Comparison of ENCODE assay signal across 1 cellular context in the genomic region with DNA sequence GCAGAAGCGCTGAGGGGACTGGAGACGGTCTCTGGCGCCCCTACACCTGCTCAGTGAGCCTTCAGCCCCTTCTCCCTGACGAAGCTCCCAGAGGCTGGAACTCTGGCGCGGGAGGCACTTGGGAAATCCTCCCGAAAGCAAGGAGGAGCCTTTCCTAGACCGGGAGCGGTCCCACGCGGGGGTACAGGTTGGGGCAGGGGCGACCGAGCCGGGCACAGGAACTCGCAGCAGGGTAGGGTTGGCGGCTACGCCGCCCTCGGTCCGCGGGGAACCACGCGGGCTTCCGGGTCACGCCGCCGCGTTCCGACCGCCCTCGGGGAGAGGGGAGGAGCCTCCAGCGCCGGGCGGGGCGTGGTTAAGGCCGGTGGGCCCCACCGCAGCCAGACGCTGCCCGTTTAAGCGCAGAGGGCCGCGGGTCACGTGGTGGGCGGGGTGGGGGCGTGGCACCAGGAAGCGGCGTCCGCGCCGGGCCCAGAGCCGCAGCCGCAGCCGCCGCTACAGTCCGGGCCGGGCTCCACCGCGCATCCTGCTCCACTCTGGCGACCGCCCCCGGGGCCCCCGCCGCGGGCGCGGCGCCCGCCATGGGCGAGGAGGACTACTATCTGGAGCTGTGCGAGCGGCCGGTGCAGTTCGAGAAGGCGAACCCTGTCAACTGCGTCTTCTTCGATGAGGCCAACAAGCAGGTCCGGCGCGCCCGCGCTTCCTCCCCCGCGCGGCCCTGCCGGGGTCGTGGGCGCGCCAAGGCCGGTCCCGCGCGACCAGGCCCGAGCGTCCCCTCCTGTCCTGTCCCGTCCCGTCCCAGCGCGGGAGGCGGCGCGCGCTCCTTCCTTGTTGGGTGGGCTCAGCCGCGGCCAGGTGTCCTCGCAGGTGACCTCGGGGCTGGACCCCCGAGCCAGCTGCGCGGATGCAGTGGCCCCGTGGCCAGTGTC.
TF ChIP-seq lines count a peak whose summit lies in the region.

Gene RMC1 (plus strand): TSS at position 474 of the 929 bp plus-strand sequence. CDS start 108 bp downstream, at position 582.

TF ChIP-seq in K562, 482 proteins besides CTCF, POLR2A, EP300 and RAD21 (continued from another document and continues in another):
- TF ChIP-seq GABPB1 (CRISPR knock-in tag; IDR thresholded peaks at IDR 0.05): peak; percentile 83
- peak; percentile 32 for TF ChIP-seq HNRNPL (IDR thresholded peaks at IDR 0.05; ENCODE audit: low read depth, low read length)
- TF ChIP-seq RBM25 (IDR thresholded peaks at IDR 0.05; ENCODE audit: low read depth, low read length, severe bottlenecking): peak; percentile 60
- 0 out of 2 replicates have a peak, but pooled peaks have one; percentile 83 for TF ChIP-seq ZNF282 (CRISPR knock-in tag; IDR thresholded peaks at IDR 0.05)
- peak; percentile 59 for TF ChIP-seq VEZF1 (CRISPR knock-in tag; IDR thresholded peaks at IDR 0.05)
- TF ChIP-seq SP1 (CRISPR knock-in tag; IDR thresholded peaks at IDR 0.05): peak; percentile 66; the same call in 1 of the 2 replicates
- TF ChIP-seq FOXK2 (conservative IDR thresholded peaks at IDR 0.05 in 1 of 2, IDR thresholded peaks at IDR 0.05 in 1 of 2; ENCODE audit: low read depth in 2 of 2): 0 out of 4 replicates have a peak, but pooled peaks of 1 of the 2 experiments have one; percentile 46
- peak; percentile 89 for TF ChIP-seq PHF20 (IDR thresholded peaks at IDR 0.05; ENCODE audit: partially characterized antibody)
- TF ChIP-seq KDM1A (IDR thresholded peaks at IDR 0.05): no peak
- TF ChIP-seq, protein P1, sequence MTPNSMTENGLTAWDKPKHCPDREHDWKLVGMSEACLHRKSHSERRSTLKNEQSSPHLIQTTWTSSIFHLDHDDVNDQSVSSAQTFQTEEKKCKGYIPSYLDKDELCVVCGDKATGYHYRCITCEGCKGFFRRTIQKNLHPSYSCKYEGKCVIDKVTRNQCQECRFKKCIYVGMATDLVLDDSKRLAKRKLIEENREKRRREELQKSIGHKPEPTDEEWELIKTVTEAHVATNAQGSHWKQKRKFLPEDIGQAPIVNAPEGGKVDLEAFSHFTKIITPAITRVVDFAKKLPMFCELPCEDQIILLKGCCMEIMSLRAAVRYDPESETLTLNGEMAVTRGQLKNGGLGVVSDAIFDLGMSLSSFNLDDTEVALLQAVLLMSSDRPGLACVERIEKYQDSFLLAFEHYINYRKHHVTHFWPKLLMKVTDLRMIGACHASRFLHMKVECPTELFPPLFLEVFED (CRISPR knock-in tag; conservative IDR thresholded peaks at IDR 0.05): peak; percentile 76; the same call in 1 of the 2 replicates
- TF ChIP-seq ZBTB1 (CRISPR knock-in tag; IDR thresholded peaks at IDR 0.05; ENCODE audit: borderline replicate concordance, low read depth): peak; percentile 59; the same call in 1 of the 2 replicates
- peak; percentile 63 for TF ChIP-seq TAF1 (IDR thresholded peaks at IDR 0.05; ENCODE audit: control insufficient read depth, extremely low read depth, insufficient read depth, low read length, severe bottlenecking)
- peak; percentile 42; the same call in 1 of the 2 replicates for TF ChIP-seq RFX5 (IDR thresholded peaks at IDR 0.05; ENCODE audit: low read depth, low read length)
- TF ChIP-seq TAL1 (IDR thresholded peaks at IDR 0.05): 0 out of 2 replicates have a peak, but pooled peaks have one; percentile 3
- TF ChIP-seq JUN (IDR thresholded peaks at IDR 0.05; ENCODE audit: borderline replicate concordance, low read depth, low read length): peak; percentile 29; the same call in 1 of the 2 replicates
- TF ChIP-seq JUN (CRISPR knock-in tag; IDR thresholded peaks at IDR 0.05; ENCODE audit: borderline replicate concordance): no peak
- TF ChIP-seq SOX6 (IDR thresholded peaks at IDR 0.05): 0 out of 2 replicates have a peak, but pooled peaks have one; percentile 32
- peak in 1 of 2 experiments; percentile 71; a peak in 1 of 4 replicates for TF ChIP-seq KDM4B (IDR thresholded peaks at IDR 0.05; ENCODE audit: borderline replicate concordance in 2 of 2, low read depth in 1 of 2)
- no peak for TF ChIP-seq KAT8 (IDR thresholded peaks at IDR 0.05; ENCODE audit: low read depth)
- TF ChIP-seq TEAD2 (tag; IDR thresholded peaks at IDR 0.05): no peak
- no peak for TF ChIP-seq NCOA4 (IDR thresholded peaks at IDR 0.05; ENCODE audit: partially characterized antibody)
- TF ChIP-seq ZNF444 (CRISPR knock-in tag; IDR thresholded peaks at IDR 0.05): no peak
- TF ChIP-seq ZKSCAN3 (CRISPR knock-in tag; IDR thresholded peaks at IDR 0.05): no peak
- TF ChIP-seq ZNF175 (CRISPR knock-in tag; IDR thresholded peaks at IDR 0.05; ENCODE audit: low read depth): no peak
- TF ChIP-seq BRF1 (IDR thresholded peaks at IDR 0.05; ENCODE audit: borderline replicate concordance, extremely low read depth, insufficient read length): no peak
- peak; percentile 45; the same call in 1 of the 2 replicates for TF ChIP-seq NFIC (IDR thresholded peaks at IDR 0.05)
- TF ChIP-seq TAF7 (tag; IDR thresholded peaks at IDR 0.05): peak; percentile 43; the same call in 1 of the 2 replicates
- peak; percentile 64 for TF ChIP-seq KDM2B (CRISPR knock-in tag; IDR thresholded peaks at IDR 0.05)
- TF ChIP-seq STAT5A (IDR thresholded peaks at IDR 0.05; ENCODE audit: borderline replicate concordance, low read length): no peak
- TF ChIP-seq, protein P2, sequence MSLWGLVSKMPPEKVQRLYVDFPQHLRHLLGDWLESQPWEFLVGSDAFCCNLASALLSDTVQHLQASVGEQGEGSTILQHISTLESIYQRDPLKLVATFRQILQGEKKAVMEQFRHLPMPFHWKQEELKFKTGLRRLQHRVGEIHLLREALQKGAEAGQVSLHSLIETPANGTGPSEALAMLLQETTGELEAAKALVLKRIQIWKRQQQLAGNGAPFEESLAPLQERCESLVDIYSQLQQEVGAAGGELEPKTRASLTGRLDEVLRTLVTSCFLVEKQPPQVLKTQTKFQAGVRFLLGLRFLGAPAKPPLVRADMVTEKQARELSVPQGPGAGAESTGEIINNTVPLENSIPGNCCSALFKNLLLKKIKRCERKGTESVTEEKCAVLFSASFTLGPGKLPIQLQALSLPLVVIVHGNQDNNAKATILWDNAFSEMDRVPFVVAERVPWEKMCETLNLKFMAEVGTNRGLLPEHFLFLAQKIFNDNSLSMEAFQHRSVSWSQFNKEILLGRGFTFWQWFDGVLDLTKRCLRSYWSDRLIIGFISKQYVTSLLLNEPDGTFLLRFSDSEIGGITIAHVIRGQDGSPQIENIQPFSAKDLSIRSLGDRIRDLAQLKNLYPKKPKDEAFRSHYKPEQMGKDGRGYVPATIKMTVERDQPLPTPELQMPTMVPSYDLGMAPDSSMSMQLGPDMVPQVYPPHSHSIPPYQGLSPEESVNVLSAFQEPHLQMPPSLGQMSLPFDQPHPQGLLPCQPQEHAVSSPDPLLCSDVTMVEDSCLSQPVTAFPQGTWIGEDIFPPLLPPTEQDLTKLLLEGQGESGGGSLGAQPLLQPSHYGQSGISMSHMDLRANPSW (CRISPR knock-in tag; IDR thresholded peaks at IDR 0.05): peak; percentile 79; the same call in 1 of the 2 replicates
- peak; percentile 94 for TF ChIP-seq RAD51 (IDR thresholded peaks at IDR 0.05; ENCODE audit: borderline replicate concordance, low read depth)
- TF ChIP-seq KLF1 (tag; IDR thresholded peaks at IDR 0.05): peak; percentile 96
- no peak for TF ChIP-seq ATF1 (CRISPR knock-in tag; IDR thresholded peaks at IDR 0.05)
- peak; percentile 68 for TF ChIP-seq ATF1 (tag; IDR thresholded peaks at IDR 0.05)
- no peak for TF ChIP-seq HNRNPH1 (optimal IDR thresholded peaks at IDR 0.05; ENCODE audit: low read depth, low read length)
- TF ChIP-seq POLR2AphosphoS2 (IDR thresholded peaks at IDR 0.05; ENCODE audit: low read length): no peak
- peak; percentile 27 for TF ChIP-seq BRD9 (IDR thresholded peaks at IDR 0.05; ENCODE audit: low read depth, partially characterized antibody)
- peak; percentile 98 for TF ChIP-seq RBBP5 (IDR thresholded peaks at IDR 0.05; ENCODE audit: borderline replicate concordance, insufficient read depth, low read length, poor library complexity, severe bottlenecking)
- TF ChIP-seq TCF3 (CRISPR knock-in tag; IDR thresholded peaks at IDR 0.05): peak; percentile 35
- TF ChIP-seq SAP30 (IDR thresholded peaks at IDR 0.05; ENCODE audit: borderline replicate concordance, insufficient read depth, low read depth, low read length, poor library complexity, severe bottlenecking): peak; percentile 98
- TF ChIP-seq BHLHE40 (IDR thresholded peaks at IDR 0.05; ENCODE audit: low read length): peak; percentile 94
- TF ChIP-seq NFE2L1 (tag; IDR thresholded peaks at IDR 0.05; ENCODE audit: borderline replicate concordance, low read depth): no peak
- peak; percentile 77 for TF ChIP-seq HINFP (tag; conservative IDR thresholded peaks at IDR 0.05; ENCODE audit: low read depth)
- 0 out of 2 replicates have a peak, but pooled peaks have one; percentile 4 for TF ChIP-seq NCOR1 (IDR thresholded peaks at IDR 0.05)
- no peak for TF ChIP-seq CCAR2 (IDR thresholded peaks at IDR 0.05; ENCODE audit: low read depth, low read length)
- TF ChIP-seq ZBTB33 (CRISPR knock-in tag; IDR thresholded peaks at IDR 0.05): peak; percentile 84; the same call in 1 of the 2 replicates
- TF ChIP-seq, protein P3, sequence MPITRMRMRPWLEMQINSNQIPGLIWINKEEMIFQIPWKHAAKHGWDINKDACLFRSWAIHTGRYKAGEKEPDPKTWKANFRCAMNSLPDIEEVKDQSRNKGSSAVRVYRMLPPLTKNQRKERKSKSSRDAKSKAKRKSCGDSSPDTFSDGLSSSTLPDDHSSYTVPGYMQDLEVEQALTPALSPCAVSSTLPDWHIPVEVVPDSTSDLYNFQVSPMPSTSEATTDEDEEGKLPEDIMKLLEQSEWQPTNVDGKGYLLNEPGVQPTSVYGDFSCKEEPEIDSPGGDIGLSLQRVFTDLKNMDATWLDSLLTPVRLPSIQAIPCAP (CRISPR knock-in tag; IDR thresholded peaks at IDR 0.05; ENCODE audit: borderline replicate concordance): no peak
- no peak for TF ChIP-seq BMI1 (IDR thresholded peaks at IDR 0.05; ENCODE audit: low read length)
- no peak for TF ChIP-seq ZNF133 (CRISPR knock-in tag; IDR thresholded peaks at IDR 0.05)
- no peak for TF ChIP-seq SAFB2 (IDR thresholded peaks at IDR 0.05; ENCODE audit: borderline replicate concordance, low read depth, low read length, severe bottlenecking)
- peak in 1 of 2 experiments; percentile 69; a peak in 1 of 3 replicates for TF ChIP-seq CBX3 (IDR thresholded peaks at IDR 0.05; ENCODE audit: borderline replicate concordance in 1 of 2, low read length in 2 of 2)
- peak in 1 of 2 experiments; percentile 81; a peak in 2 of 4 replicates for TF ChIP-seq HDAC1 (IDR thresholded peaks at IDR 0.05)
- TF ChIP-seq, protein P4, sequence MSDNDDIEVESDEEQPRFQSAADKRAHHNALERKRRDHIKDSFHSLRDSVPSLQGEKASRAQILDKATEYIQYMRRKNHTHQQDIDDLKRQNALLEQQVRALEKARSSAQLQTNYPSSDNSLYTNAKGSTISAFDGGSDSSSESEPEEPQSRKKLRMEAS (CRISPR knock-in tag; IDR thresholded peaks at IDR 0.05): peak; percentile 95
- TF ChIP-seq MED1 (CRISPR knock-in tag; IDR thresholded peaks at IDR 0.05; ENCODE audit: borderline replicate concordance): no peak
- TF ChIP-seq TBP (optimal IDR thresholded peaks at IDR 0.05; ENCODE audit: low read depth, low read length): peak; percentile 60
- peak; percentile 38; the same call in 1 of the 2 replicates for TF ChIP-seq STAG1 (CRISPR knock-in tag; IDR thresholded peaks at IDR 0.05; ENCODE audit: borderline replicate concordance)
- TF ChIP-seq, protein P5, sequence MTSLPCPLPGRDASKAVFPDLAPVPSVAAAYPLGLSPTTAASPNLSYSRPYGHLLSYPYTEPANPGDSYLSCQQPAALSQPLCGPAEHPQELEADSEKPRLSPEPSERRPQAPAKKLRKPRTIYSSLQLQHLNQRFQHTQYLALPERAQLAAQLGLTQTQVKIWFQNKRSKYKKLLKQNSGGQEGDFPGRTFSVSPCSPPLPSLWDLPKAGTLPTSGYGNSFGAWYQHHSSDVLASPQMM (CRISPR knock-in tag; IDR thresholded peaks at IDR 0.05): no peak
- TF ChIP-seq JUND (IDR thresholded peaks at IDR 0.05; ENCODE audit: borderline replicate concordance, low read depth, low read length): peak; percentile 82
- no peak; the same call in 2 of the 3 replicates for TF ChIP-seq JUND (tag; IDR thresholded peaks at IDR 0.05; ENCODE audit: borderline replicate concordance, low read depth, low read length)
- no peak for TF ChIP-seq ZBED1 (IDR thresholded peaks at IDR 0.05)
